ENCODE assay signal across 8 cellular contexts in genomic region chr4:110197421-110198398, GRCh38. TPM values are rescaled to one million over a fixed set of nuclear protein-coding genes. Genes with fewer than 3 reads are reported as not detected.
DNase-seq lines count a peak whose midpoint lies in the region; ATAC-seq and TF ChIP-seq lines count a peak whose summit lies in the region.

No MANE protein-coding gene starts in this region.

- TF ChIP-seq POLR2A in prostate gland (IDR thresholded peaks at IDR 0.05) = no peak

- no peak overlapping the region for H2AFZ ChIP-seq in Karpas-422 (ENCODE audit: low read length)

- H3K9ac ChIP-seq in Karpas-422 (ENCODE audit: low read length) = peak overlapping the region; percentile 98

- H3K9me2 ChIP-seq in Karpas-422 (replicated peaks; ENCODE audit: insufficient read depth, low read length) = no peaks in the 10 kb centered on the region

- H3K4me3 ChIP-seq in Karpas-422 (ENCODE audit: low read length) = peak overlapping the region; percentile 90
- peak overlapping the region; percentile 90 for H3K4me3 ChIP-seq in right cardiac atrium (ENCODE audit: low read length)
- peak overlapping the region; percentile 82 to 84 for H3K4me3 ChIP-seq in prostate gland

- ATAC-seq in GM19025 (IDR thresholded peaks at IDR 0.05; ENCODE audit: low read depth, unreplicated experiment) = peak; percentile 4
- ATAC-seq in right cardiac atrium = peak; percentile 2 to 35
- ATAC-seq in GM18858 (IDR thresholded peaks at IDR 0.05; ENCODE audit: unreplicated experiment) = no peak

- H3K27me3 ChIP-seq in Karpas-422 (ENCODE audit: low read length) (no peaks in the 10 kb centered on the region), right cardiac atrium (ENCODE audit: control insufficient read depth, insufficient read depth) (no peaks in the 10 kb centered on the region), prostate gland (replicated peaks; ENCODE audit: insufficient read depth) (no peaks in the 10 kb centered on the region)

- WGBS in right cardiac atrium = under 1% methylated on average over 53 of the region's 53 CpGs
- under 1% methylated on average over 52 of the region's 53 CpGs for WGBS in prostate gland

- DNase-seq in AG08396 (ENCODE audit: low spot score) = peak; percentile 55
- DNase-seq in Karpas-422 = peak; percentile 93
- DNase-seq in SW480 (ENCODE audit: low spot score) = peak; percentile 36
- peak in 54 of 56 donors; percentile 3 to 75 (median 52) for DNase-seq in amygdala (lab: John Stamatoyannopoulos, UW)
- DNase-seq in right cardiac atrium = peak; percentile 27 to 68 (median 64)
- peak; percentile 6 for DNase-seq in prostate gland (ENCODE audit: low spot score)

- peak overlapping the region; percentile 94 for H3K4me2 ChIP-seq in Karpas-422 (ENCODE audit: low read depth, low read length, poor library complexity, severe bottlenecking)

- intact Hi-C loops in right cardiac atrium (cut with DNase I) (no loop called here), prostate gland (cut with DNase I) (loop anchor here (5.0 kb wide), 1 partner anchor 145 kb away; no protein-coding TSS in a partner anchor)

- no peak for TF ChIP-seq CTCF in prostate gland (IDR thresholded peaks at IDR 0.05)

- H3K9me3 ChIP-seq in Karpas-422 (ENCODE audit: low read length) = no peaks in the 10 kb centered on the region
- H3K9me3 ChIP-seq in right cardiac atrium (ENCODE audit: control insufficient read depth, low read length) = no peaks in the 10 kb centered on the region
- H3K9me3 ChIP-seq in prostate gland = no peaks in the 10 kb centered on the region

- H3K27ac ChIP-seq in Karpas-422 (ENCODE audit: low read length) (peak overlapping the region; percentile 92), right cardiac atrium (ENCODE audit: low read length) (peak overlapping the region; percentile 66), prostate gland (peak overlapping the region; percentile 85 to 91)

- H3K4me1 ChIP-seq in Karpas-422 (ENCODE audit: low read length) (peaks cover 44% of the 10 kb centered on the region), right cardiac atrium (ENCODE audit: control insufficient read depth, insufficient read depth, low read length) (no peaks in the 10 kb centered on the region), prostate gland (replicated peaks) (peaks cover 4% of the 10 kb centered on the region)

- H3K36me3 ChIP-seq in Karpas-422 (ENCODE audit: insufficient read depth, low read length) (peaks cover 9% of the 10 kb centered on the region), prostate gland (no peaks in the 10 kb centered on the region)

- H4K20me1 ChIP-seq in Karpas-422 (ENCODE audit: insufficient read depth, low read depth, low read length) = no peaks in the 10 kb centered on the region

- H3K79me2 ChIP-seq in Karpas-422 (ENCODE audit: low read length) = peaks cover 53% of the 10 kb centered on the region

RNA-seq across cellular contexts. Expression of gene ELOVL6, which starts 0.7 kb away (rescaled TPM):
- 19.4 and 42.4 TPM in 2 replicates for total RNA-seq in Karpas-422 (2014; rRNA removed; shearing (Covaris generic); ENCODE audit: low replicate concordance)
- total RNA-seq in right cardiac atrium (1 to 10 TPM; 1.9 to 5.4 (median 3.1) TPM), prostate gland (1 to 10 TPM; 1.3 to 1.6 TPM)
- 8.1 TPM for polyA plus RNA-seq in right cardiac atrium

Comparison
In these comparisons a context has a peak if more than half of its experiments do, and no peak if none do; other contexts are left out.
1. DNase-seq: peak in every context shown above with its lines; median percentile 93 in Karpas-422; 64 in right cardiac atrium; 55 in AG08396; 52 in amygdala; 36 in SW480; 6 in prostate gland.